Comparison of ENCODE assay signal across 8 cellular contexts in genomic region chr16:84308120-84308519, GRCh38. TPM values are rescaled to one million over a fixed set of nuclear protein-coding genes. Genes with fewer than 3 reads are reported as not detected.
DNase-seq lines count a peak whose midpoint lies in the region; ATAC-seq and TF ChIP-seq lines count a peak whose summit lies in the region.

No MANE protein-coding gene starts in this region.

- peaks cover 63% of the 10 kb centered on the region for H3K27me3 Mint-ChIP-seq in T-helper 17 cell

- intact Hi-C loops in gastrocnemius medialis (cut with DNase I; ENCODE audit: low total_unique reads): no loop called here

- H3K9me3 ChIP-seq in RWPE2 (ENCODE audit: severe bottlenecking) (no peaks in the 10 kb centered on the region), gastrocnemius medialis (no peaks in the 10 kb centered on the region), T-helper 17 cell (ENCODE audit: control insufficient read depth, low read length, poor library complexity, severe bottlenecking) (no peaks in the 10 kb centered on the region)

- in situ Hi-C loops in GM13977 (cut with MboI; ENCODE audit: low pct_unique_long_range_greater_than_20kb, low sequenced_read_pairs, unreplicated experiment) (no loop called here), gastrocnemius medialis (cut with MboI; ENCODE audit: low sequenced_read_pairs in 4 of 4) (loop anchor here in 1 of 4 donors (25.0 kb wide), 1 partner anchor 104 kb away; no protein-coding TSS in a partner anchor)

- ATAC-seq in RWPE2 (ENCODE audit: low read depth): peak; percentile 53; the same call in 1 of the 3 replicates
- peak; percentile 21 to 30 for ATAC-seq in gastrocnemius medialis
- ATAC-seq in T-helper 17 cell: no peak
- ATAC-seq in HG03159 (IDR thresholded peaks at IDR 0.05; ENCODE audit: unreplicated experiment): no peak
- ATAC-seq in GM19351 (IDR thresholded peaks at IDR 0.05; ENCODE audit: unreplicated experiment): no peak

- no peaks in the 10 kb centered on the region for H3K36me3 ChIP-seq in RWPE2 (ENCODE audit: low read depth)
- no peaks in the 10 kb centered on the region for H3K36me3 ChIP-seq in gastrocnemius medialis

- H3K27ac Mint-ChIP-seq in T-helper 17 cell: no peak overlapping the region

- no peaks in the 10 kb centered on the region for H3K4me1 ChIP-seq in RWPE2 (ENCODE audit: insufficient read depth, poor library complexity, severe bottlenecking)
- no peaks in the 10 kb centered on the region for H3K4me1 ChIP-seq in gastrocnemius medialis

- no peak overlapping the region for H3K4me3 Mint-ChIP-seq in T-helper 17 cell

- DNase-seq in CMK (ENCODE audit: low read depth): peak; percentile 57
- peak; percentile 44 for DNase-seq in GM13977 (ENCODE audit: low spot score)
- no peak for DNase-seq in RWPE2 (ENCODE audit: low spot score)
- DNase-seq in foreskin fibroblast: peak in 1 of 2 donors; percentile 74
- no peak for DNase-seq in gastrocnemius medialis
- no peak for DNase-seq in T-helper 17 cell

- H3K4me1 Mint-ChIP-seq in T-helper 17 cell: no peaks in the 10 kb centered on the region

- no peak for TF ChIP-seq POLR2A in gastrocnemius medialis (IDR thresholded peaks at IDR 0.05)

- TF ChIP-seq CTCF in GM13977 (IDR thresholded peaks at IDR 0.05; ENCODE audit: extremely low read depth, insufficient read depth, missing control alignments) (peak; percentile 51), RWPE2 (IDR thresholded peaks at IDR 0.05; ENCODE audit: poor library complexity, severe bottlenecking) (peak; percentile 40), foreskin fibroblast (IDR thresholded peaks at IDR 0.05; ENCODE audit: low read depth, low read length) (peak; percentile 52), gastrocnemius medialis (IDR thresholded peaks at IDR 0.05 in 4 of 5, conservative IDR thresholded peaks at IDR 0.05 in 1 of 5) (peak in 3 of 5 experiments; percentile 42 to 52 (median 50))

- H3K27me3 ChIP-seq in RWPE2 (ENCODE audit: insufficient read depth, poor library complexity, severe bottlenecking) (peaks cover 12% of the 10 kb centered on the region), gastrocnemius medialis (peaks cover 0 to 20% (median 9%) of the 10 kb centered on the region in 3 donors)

- H3K4me3 ChIP-seq in RWPE2 (ENCODE audit: severe bottlenecking): no peak overlapping the region
- H3K4me3 ChIP-seq in foreskin fibroblast (ENCODE audit: low read depth in 1 of 2, low read length in 2 of 2): no peak overlapping the region
- no peak overlapping the region for H3K4me3 ChIP-seq in gastrocnemius medialis

- H3K36me3 Mint-ChIP-seq in T-helper 17 cell (ENCODE audit: low read depth): peaks cover 2% of the 10 kb centered on the region

- H3K27ac ChIP-seq in RWPE2 (ENCODE audit: poor library complexity, severe bottlenecking): no peak overlapping the region
- H3K27ac ChIP-seq in gastrocnemius medialis: no peak overlapping the region

RNA-seq across cellular contexts. Expression of gene WFDC1, which starts 13.4 kb away (rescaled TPM):
- total RNA-seq in gastrocnemius medialis: under 1 TPM in 3 of 4 donors, not detected in 1; 0.40 to 0.68 (median 0.49) TPM
- not detected for total RNA-seq in T-helper 17 cell

Comparison
In these comparisons a context has a peak if more than half of its experiments do, and no peak if none do; other contexts are left out.
1. DNase-seq: peak in CMK (single experiment) and GM13977 (single experiment); none in RWPE2 (single experiment), gastrocnemius medialis (0 of 2) and T-helper 17 cell (0 of 3).
2. ATAC-seq: peak in RWPE2 (single experiment) and gastrocnemius medialis (2 of 2); none in T-helper 17 cell (single experiment), HG03159 (single experiment) and GM19351 (single experiment).
3. Peak in every context shown above with its lines, with median percentiles within 50 percentile points of each other: CTCF ChIP-seq.